In the genomic region with DNA sequence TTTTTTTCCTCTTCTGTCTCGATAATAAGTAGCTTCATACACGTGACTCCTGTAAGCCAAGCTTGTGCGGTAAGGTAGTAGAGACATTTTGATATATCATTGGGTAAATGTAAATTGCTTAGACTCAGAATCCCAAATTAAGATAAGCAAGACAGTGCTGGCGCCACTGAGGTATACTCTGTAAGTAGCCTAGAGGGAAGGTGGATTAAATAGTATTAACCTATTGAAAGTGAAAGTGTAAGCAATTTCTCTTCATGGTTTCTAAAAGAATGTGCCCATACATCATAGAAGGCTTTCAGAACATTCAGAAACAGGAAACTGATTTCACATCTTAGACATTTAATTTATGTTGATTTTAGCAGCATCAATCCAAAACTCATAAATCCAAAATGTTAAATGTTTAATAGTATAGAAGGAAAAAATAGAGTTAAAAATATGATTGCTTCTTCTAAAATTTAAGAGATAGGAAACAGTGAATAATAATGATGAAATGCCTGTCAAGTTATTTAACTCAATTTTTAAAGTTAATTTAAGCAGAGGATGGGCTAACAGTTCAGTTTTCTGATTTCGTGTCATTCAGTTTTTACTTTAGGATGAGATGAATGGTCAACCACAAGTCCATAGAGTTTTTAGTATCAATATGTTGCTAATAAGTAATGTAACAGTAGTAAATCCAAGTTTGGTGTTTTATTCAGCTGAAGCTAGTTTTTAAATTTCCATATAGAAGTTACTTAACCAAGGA, we compare ENCODE assay signal across 9 cellular contexts. TPM values are rescaled to one million over a fixed set of nuclear protein-coding genes. Genes with fewer than 3 reads are reported as not detected.
DNase-seq lines count a peak whose midpoint lies in the region; ATAC-seq, FAIRE-seq and TF ChIP-seq lines count a peak whose summit lies in the region.
"Had no signal": no experiment of that assay in that cellular context is flagged by ENCODE, and none has a peak within 500 bp of the region (broad histone marks: within the 10 kb centered on the region; RNA-seq: fewer than 3 reads in every experiment).

No MANE protein-coding gene starts in this region.

- H3K9me3 ChIP-seq in A549: no peaks in the 10 kb centered on the region
- no peaks in the 10 kb centered on the region for H3K9me3 ChIP-seq in HAP-1
- H3K9me3 ChIP-seq in H9 (ENCODE audit: control insufficient read depth, low read depth, low read length): no peaks in the 10 kb centered on the region

- no peak overlapping the region for H4K8ac ChIP-seq in H9 (replicated peaks; ENCODE audit: insufficient read length, low read depth, low read length)

- peaks cover 4% of the 10 kb centered on the region in 2 experiments; a peak in 3 of 4 replicates for H3K4me1 Mint-ChIP-seq in H9

- no peak overlapping the region for H2BK12ac ChIP-seq in H9 (ENCODE audit: insufficient read length, low read depth, low read length)

- no peak overlapping the region for H3K4me3 Mint-ChIP-seq in H9

- H2BK20ac ChIP-seq in H9 (ENCODE audit: low read depth, low read length, poor library complexity, severe bottlenecking): no peak overlapping the region

- H3T11ph ChIP-seq in H9 (ENCODE audit: low read length): no peak overlapping the region

- H3K9ac ChIP-seq in H9 (ENCODE audit: extremely low read depth, insufficient read length, low read length): no peak overlapping the region
- H3K9ac ChIP-seq: KMS-11 had no signal

- DNase-seq in A549 (ENCODE audit: low read depth in 1 of 2, low spot score in 1 of 2) (no peak), HAP-1 (ENCODE audit: low spot score in 2 of 2) (no peak), H9 (no peak), mucosa of gallbladder (ENCODE audit: low spot score) (no peak)
- no peak for DNase-seq in activated naive CD4-positive, alpha-beta T cell treated with anti-CD3 and anti-CD28 coated beads, Interleukin-2, amount 50 U/mL, for 72 hours (ENCODE audit: low spot score in 2 of 2)

- ATAC-seq in A549 (no peak), GM19324 (IDR thresholded peaks at IDR 0.05; ENCODE audit: low FRiP score, unreplicated experiment) (peak; percentile 73), HG03159 (IDR thresholded peaks at IDR 0.05; ENCODE audit: unreplicated experiment) (peak; percentile 83), HG03045 (IDR thresholded peaks at IDR 0.05; ENCODE audit: unreplicated experiment) (no peak)
- peak; percentile 78 to 80 for ATAC-seq in activated naive CD4-positive, alpha-beta T cell treated with anti-CD3 and anti-CD28 coated beads, Interleukin-2, amount 50 U/mL, for 72 hours

- no peak overlapping the region for H3K14ac ChIP-seq in H9 (ENCODE audit: insufficient read depth, low read length)

- POLR2A ChIA-PET in A549 (lab: Yijun Ruan, JAX): no interaction called here

- H3K4me2 ChIP-seq in A549: no peak overlapping the region
- no peak overlapping the region for H3K4me2 ChIP-seq in H9 (ENCODE audit: insufficient read depth, insufficient read length, low read length)
- H3K4me2 ChIP-seq: KMS-11 had no signal

- 68% methylated on average over 5 of the region's 5 CpGs for WGBS in A549 (ENCODE audit: missing lambda C conversion rate)
- no CpG with 5 or more reads among the region's 5 CpGs for WGBS in H9 (ENCODE audit: extremely low coverage, insufficient read length, low lambda C conversion rate)

- H3K4ac ChIP-seq in H9 (ENCODE audit: low read depth, low read length): no peak overlapping the region

- no peak overlapping the region for H4K91ac ChIP-seq in H9 (ENCODE audit: insufficient read length, low read depth, low read length)

- H3K18ac ChIP-seq in H9 (ENCODE audit: insufficient read length, low read depth, low read length): no peak overlapping the region

- H3K4me3 ChIP-seq in A549: no peak overlapping the region
- H3K4me3 ChIP-seq in HAP-1: no peak overlapping the region

- TF ChIP-seq POLR2A in A549 (IDR thresholded peaks at IDR 0.05; ENCODE audit: low read length): no peak

- TF ChIP-seq CTCF in A549 (IDR thresholded peaks at IDR 0.05) (no peak), H9 (conservative IDR thresholded peaks at IDR 0.05) (no peak)

- no peaks in the 10 kb centered on the region for H3K79me1 ChIP-seq in H9 (ENCODE audit: insufficient read depth, low read depth, low read length, poor library complexity, severe bottlenecking)

- no peak for TF ChIP-seq RAD21 in A549 (conservative IDR thresholded peaks at IDR 0.05 in 1 of 2, IDR thresholded peaks at IDR 0.05 in 1 of 2)

- CTCF ChIA-PET in A549 (lab: Yijun Ruan, JAX): interaction anchor here (0.6 to 7.7 kb wide), 3 partner anchors 12 to 485 kb away, joined by 3 to 145 read pairs (median 3); no protein-coding TSS in a partner anchor

- no peak overlapping the region for H2BK120ac ChIP-seq in H9 (ENCODE audit: low read depth, low read length, poor library complexity, severe bottlenecking)

- H2AK5ac ChIP-seq in H9 (ENCODE audit: insufficient read length, low read length): no peak overlapping the region

- H3K4me1 ChIP-seq in A549 (no peaks in the 10 kb centered on the region), HAP-1 (peaks cover 3% of the 10 kb centered on the region), H9 (ENCODE audit: insufficient read depth, low read length) (no peaks in the 10 kb centered on the region)

- H2BK5ac ChIP-seq in H9 (ENCODE audit: insufficient read length, low read length): no peak overlapping the region

- no peak overlapping the region for H3K23ac ChIP-seq in H9 (ENCODE audit: insufficient read length, low read depth, low read length)

- no peaks in the 10 kb centered on the region for H3K23me2 ChIP-seq in H9 (ENCODE audit: insufficient read length, low read depth, low read length, poor library complexity, severe bottlenecking)

- H3K79me2 ChIP-seq in H9 (ENCODE audit: insufficient read depth, low read length): no peaks in the 10 kb centered on the region

- H3K56ac ChIP-seq in H9 (ENCODE audit: insufficient read length, low read depth, low read length): no peak overlapping the region

- no peaks in the 10 kb centered on the region for H3K36me3 Mint-ChIP-seq in activated naive CD4-positive, alpha-beta T cell treated with anti-CD3 and anti-CD28 coated beads, Interleukin-2, amount 50 U/mL, for 72 hours
- H3K36me3 Mint-ChIP-seq in H9 (ENCODE audit: insufficient read depth in 1 of 3, low read depth in 3 of 3): no peaks in the 10 kb centered on the region

- H3K27ac Mint-ChIP-seq in activated naive CD4-positive, alpha-beta T cell treated with anti-CD3 and anti-CD28 coated beads, Interleukin-2, amount 50 U/mL, for 72 hours: peak overlapping the region in 1 of 2 donors; percentile 87
- H3K27ac Mint-ChIP-seq in H9: no peak overlapping the region; a peak in 1 of 7 replicates

- H3K27ac ChIP-seq in A549 (no peak overlapping the region), H9 (ENCODE audit: insufficient read length, low read depth, low read length) (no peak overlapping the region)
- H3K27ac ChIP-seq: KMS-11 had no signal

- H4K5ac ChIP-seq in H9 (ENCODE audit: insufficient read length, low read depth, low read length): no peak overlapping the region

- H2AFZ ChIP-seq in H9 (ENCODE audit: low read length): no peak overlapping the region

- peak; percentile 7 for FAIRE-seq in A549 (lab: Jason Lieb, UNC)

- in situ Hi-C loops in HAP-1 (cut with MboI; ENCODE audit: low sequenced_read_pairs): loop anchor here (10.0 to 25.0 kb wide), 2 partner anchors 126 to 479 kb away; no protein-coding TSS in a partner anchor

- H3K36me3 ChIP-seq in HAP-1 (replicated peaks): no peaks in the 10 kb centered on the region

- H2BK15ac ChIP-seq in H9 (ENCODE audit: low read depth, low read length): no peak overlapping the region

- no peaks in the 10 kb centered on the region for H4K20me1 ChIP-seq in H9 (ENCODE audit: control insufficient read depth, insufficient read depth, insufficient read length)

- no peaks in the 10 kb centered on the region for H3K27me3 Mint-ChIP-seq in H9 (ENCODE audit: low read depth)

- no peak for TF ChIP-seq EP300 in A549 (IDR thresholded peaks at IDR 0.05)

- no peaks in the 10 kb centered on the region for H3K27me3 ChIP-seq in HAP-1 (ENCODE audit: low read depth)
- no peaks in the 10 kb centered on the region for H3K27me3 ChIP-seq in H9 (ENCODE audit: insufficient read depth, low read length)

- no peaks in the 10 kb centered on the region for H3K9me3 Mint-ChIP-seq in activated naive CD4-positive, alpha-beta T cell treated with anti-CD3 and anti-CD28 coated beads, Interleukin-2, amount 50 U/mL, for 72 hours
- H3K9me3 Mint-ChIP-seq in H9: no peaks in the 10 kb centered on the region; a peak in 1 of 5 replicates

TF ChIP-seq in A549, 52 proteins besides CTCF, POLR2A, EP300 and RAD21 (continues in another document):
- no peak for TF ChIP-seq FOSL2 (IDR thresholded peaks at IDR 0.05)
- TF ChIP-seq FOSL2 (CRISPR knock-in tag; IDR thresholded peaks at IDR 0.05): no peak
- TF ChIP-seq, protein P1, sequence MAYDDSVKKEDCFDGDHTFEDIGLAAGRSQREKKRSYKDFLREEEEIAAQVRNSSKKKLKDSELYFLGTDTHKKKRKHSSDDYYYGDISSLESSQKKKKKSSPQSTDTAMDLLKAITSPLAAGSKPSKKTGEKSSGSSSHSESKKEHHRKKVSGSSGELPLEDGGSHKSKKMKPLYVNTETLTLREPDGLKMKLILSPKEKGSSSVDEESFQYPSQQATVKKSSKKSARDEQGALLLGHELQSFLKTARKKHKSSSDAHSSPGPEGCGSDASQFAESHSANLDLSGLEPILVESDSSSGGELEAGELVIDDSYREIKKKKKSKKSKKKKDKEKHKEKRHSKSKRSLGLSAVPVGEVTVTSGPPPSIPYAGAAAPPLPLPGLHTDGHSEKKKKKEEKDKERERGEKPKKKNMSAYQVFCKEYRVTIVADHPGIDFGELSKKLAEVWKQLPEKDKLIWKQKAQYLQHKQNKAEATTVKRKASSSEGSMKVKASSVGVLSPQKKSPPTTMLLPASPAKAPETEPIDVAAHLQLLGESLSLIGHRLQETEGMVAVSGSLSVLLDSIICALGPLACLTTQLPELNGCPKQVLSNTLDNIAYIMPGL (CRISPR knock-in tag; IDR thresholded peaks at IDR 0.05; ENCODE audit: borderline replicate concordance): no peak
- TF ChIP-seq NPAS2 (CRISPR knock-in tag; IDR thresholded peaks at IDR 0.05; ENCODE audit: borderline replicate concordance): no peak
- no peak for TF ChIP-seq MAZ (IDR thresholded peaks at IDR 0.05; ENCODE audit: borderline replicate concordance, low read depth, low read length)
- TF ChIP-seq SREBF2 (IDR thresholded peaks at IDR 0.05): no peak
- no peak for TF ChIP-seq MAFK (IDR thresholded peaks at IDR 0.05; ENCODE audit: partially characterized antibody)
- no peak for TF ChIP-seq NFE2L2 (conservative IDR thresholded peaks at IDR 0.05; ENCODE audit: low read length)
- no peak for TF ChIP-seq ZNF302 (CRISPR knock-in tag; IDR thresholded peaks at IDR 0.05)
- no peak for TF ChIP-seq EHMT2 (IDR thresholded peaks at IDR 0.05; ENCODE audit: low read depth)
- no peak for TF ChIP-seq JUNB (IDR thresholded peaks at IDR 0.05)

RNA-seq across cellular contexts. Expression of gene LRRC72, which starts 36.8 kb away (rescaled TPM):
- polyA plus RNA-seq in A549 (2011; rRNA removed): not detected in 2 replicates
- not detected in 2 replicates for polyA plus RNA-seq in A549 (2012; cell fraction: cytosol; rRNA removed)
- not detected in 2 replicates for polyA plus RNA-seq in A549 (2012; cell fraction: nucleus; rRNA removed)
- polyA plus RNA-seq in A549 (2017; fragmentation: RNase III; extraction: RNeasy Plus Mini Kit Qiagen cat#74134 plus additional on column Dnase treatment): not detected in 3 replicates
- not detected in 2 replicates for polyA minus RNA-seq in A549 (2011; rRNA and poly(A)+ RNA removed)
- not detected for total RNA-seq in activated naive CD4-positive, alpha-beta T cell treated with anti-CD3 and anti-CD28 coated beads, Interleukin-2, amount 50 U/mL, for 72 hours
- total RNA-seq in H9 (2021): not detected in 2 replicates
- not detected for total RNA-seq in mucosa of gallbladder

Comparison
In these comparisons a context has a peak if more than half of its experiments do, and no peak if none do; other contexts are left out.
1. ATAC-seq: peak in GM19324 (single experiment), HG03159 (single experiment) and activated naive CD4-positive, alpha-beta T cell treated with anti-CD3 and anti-CD28 coated beads, Interleukin-2, amount 50 U/mL, for 72 hours (2 of 2); none in A549 (0 of 2) and HG03045 (single experiment).